ENCODE assay signal across 27 cellular contexts in the genomic region with DNA sequence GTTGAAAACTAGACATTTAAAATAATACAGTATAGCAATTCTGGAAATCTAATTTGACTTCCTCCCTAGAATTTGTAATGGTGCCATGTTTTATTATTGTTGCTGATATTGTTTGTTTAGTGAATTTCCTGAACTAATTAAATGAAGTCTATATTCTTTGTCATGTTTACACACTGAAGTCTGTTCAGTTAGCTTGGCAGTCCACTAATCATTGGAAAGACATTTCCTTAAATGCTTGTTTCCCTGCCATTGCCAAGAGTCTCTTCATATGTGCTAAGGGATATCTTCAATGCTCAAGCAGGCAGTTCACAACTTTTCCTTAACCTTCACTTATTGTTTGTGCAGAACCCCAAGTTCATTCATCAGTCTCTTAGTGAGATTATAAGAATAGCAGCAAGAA.
"Had no signal": no experiment of that assay in that cellular context is flagged by ENCODE, and none has a peak within 500 bp of the region (broad histone marks: within the 10 kb centered on the region; RNA-seq: fewer than 3 reads in every experiment).

No MANE protein-coding gene starts in this region.

- H3K9me3 ChIP-seq: thyroid gland, vagina had no signal

- H3K9ac ChIP-seq: neural progenitor cell, parathyroid adenoma had no signal

- H3K4me3 Mint-ChIP-seq: nephron; neural progenitor cell; stimulated activated effector memory CD8-positive, alpha-beta T cell treated with anti-CD3 and anti-CD28 coated beads, Interleukin-12 subunit alpha, Interleukin-12 subunit beta, amount 100 ng/mL, for 72 hours; stimulated activated naive B cell treated with anti-CD40 and anti-IgM and Interleukin-4, amounts not matched to agents 10 μg/mL and 1 μg/mL and 100 μg/mL, for 72 hours; stimulated activated naive CD8-positive, alpha-beta T cell treated with anti-CD3 and anti-CD28 coated beads, Interleukin-15, Interleukin-2, amounts not matched to agents 100 ng/mL and 50 ng/mL, for 24 hours had no signal

- H2AFZ ChIP-seq: neural progenitor cell, parathyroid adenoma had no signal

- H3K4me3 ChIP-seq: neural progenitor cell, ovary, psoas muscle, right lobe of liver, sigmoid colon, stomach, thoracic aorta, thyroid gland, tibial nerve, upper lobe of left lung, vagina had no signal

- H3K36me3 ChIP-seq: neural progenitor cell, ovary, right lobe of liver, sigmoid colon, stomach, thoracic aorta, thyroid gland, tibial nerve, upper lobe of left lung, vagina had no signal

- H3K36me3 Mint-ChIP-seq: stimulated activated effector memory CD8-positive, alpha-beta T cell treated with anti-CD3 and anti-CD28 coated beads, Interleukin-12 subunit alpha, Interleukin-12 subunit beta, amount 100 ng/mL, for 72 hours had no signal

- H3K27ac Mint-ChIP-seq: nephron; neural progenitor cell; progenitor cell of endocrine pancreas; stimulated activated effector memory CD8-positive, alpha-beta T cell treated with anti-CD3 and anti-CD28 coated beads, Interleukin-12 subunit alpha, Interleukin-12 subunit beta, amount 100 ng/mL, for 72 hours; stimulated activated naive B cell treated with anti-CD40 and anti-IgM and Interleukin-4, amounts not matched to agents 10 μg/mL and 1 μg/mL and 100 μg/mL, for 72 hours; stimulated activated naive CD8-positive, alpha-beta T cell treated with anti-CD3 and anti-CD28 coated beads, Interleukin-15, Interleukin-2, amounts not matched to agents 100 ng/mL and 50 ng/mL, for 24 hours had no signal

- H3K27me3 Mint-ChIP-seq: progenitor cell of endocrine pancreas; stimulated activated naive B cell treated with anti-CD40 and anti-IgM and Interleukin-4, amounts not matched to agents 10 μg/mL and 1 μg/mL and 100 μg/mL, for 72 hours; stimulated activated naive CD8-positive, alpha-beta T cell treated with anti-CD3 and anti-CD28 coated beads, Interleukin-15, Interleukin-2, amounts not matched to agents 100 ng/mL and 50 ng/mL, for 24 hours had no signal

- H3K27ac ChIP-seq: neural progenitor cell, ovary, parathyroid adenoma, psoas muscle, right lobe of liver, sigmoid colon, stomach, thoracic aorta, thyroid gland, tibial nerve, upper lobe of left lung, vagina had no signal

- H3K4me1 ChIP-seq: neural progenitor cell, parathyroid adenoma, psoas muscle, right lobe of liver, sigmoid colon, stomach, thyroid gland, tibial nerve, upper lobe of left lung, vagina had no signal

- H3K27me3 ChIP-seq: neural progenitor cell, ovary, right lobe of liver, sigmoid colon, stomach, thyroid gland, tibial nerve, upper lobe of left lung, vagina had no signal

- H3K4me2 ChIP-seq: neural progenitor cell had no signal

- H3K4me1 Mint-ChIP-seq: nephron; neural progenitor cell; stimulated activated effector memory CD8-positive, alpha-beta T cell treated with anti-CD3 and anti-CD28 coated beads, Interleukin-12 subunit alpha, Interleukin-12 subunit beta, amount 100 ng/mL, for 72 hours; stimulated activated naive B cell treated with anti-CD40 and anti-IgM and Interleukin-4, amounts not matched to agents 10 μg/mL and 1 μg/mL and 100 μg/mL, for 72 hours had no signal

- DNase-seq: occipital lobe; ovary; posterior cingulate gyrus; psoas muscle; right cardiac atrium; right lobe of liver; sigmoid colon; small intestine; stimulated activated CD4-positive, alpha-beta T cell treated with anti-CD3 and anti-CD28 coated beads, Interleukin-15, amount 100 ng/mL, for 24 hours; stimulated activated CD4-positive, alpha-beta T cell treated with anti-CD3 and anti-CD28 coated beads, Interleukin-2, amount 100 ng/mL, for 24 hours; stimulated activated CD4-positive, alpha-beta T cell treated with anti-CD3 and anti-CD28 coated beads, Interleukin-2, amount 100 ng/mL, for 48 hours; stimulated activated CD4-positive, alpha-beta T cell treated with anti-CD3 and anti-CD28 coated beads, Interleukin-4, amount 100 ng/mL, for 24 hours; stimulated activated naive B cell treated with anti-CD40 and anti-IgM and Interleukin-4, amounts not matched to agents 10 μg/mL and 1 μg/mL and 100 μg/mL, for 72 hours; stimulated activated naive CD4-positive, alpha-beta T cell treated with Interleukin-2 at 50 U/mL for 16 hours; stomach; thyroid gland; trophoblast cell; upper lobe of left lung had no signal

- ATAC-seq: psoas muscle; right cardiac atrium; right lobe of liver; stimulated activated effector memory CD8-positive, alpha-beta T cell treated with anti-CD3 and anti-CD28 coated beads, Interleukin-12 subunit alpha, Interleukin-12 subunit beta, amount 100 ng/mL, for 72 hours; stimulated activated naive B cell treated with anti-CD40 and anti-IgM and Interleukin-4, amounts not matched to agents 10 μg/mL and 1 μg/mL and 100 μg/mL, for 72 hours had no signal
